9 cellular contexts compared by ENCODE assay signal in genomic region chr10:96512524-96512991, GRCh38. TPM values are rescaled to one million over a fixed set of nuclear protein-coding genes. Genes with fewer than 3 reads are reported as not detected.
DNase-seq lines count a peak whose midpoint lies in the region; TF ChIP-seq lines count a peak whose summit lies in the region.
"Had no signal": no experiment of that assay in that cellular context is flagged by ENCODE, and none has a peak within 500 bp of the region (broad histone marks: within the 10 kb centered on the region; RNA-seq: fewer than 3 reads in every experiment).

No MANE protein-coding gene starts in this region.

- no peaks in the 10 kb centered on the region for H3K79me2 ChIP-seq in SU-DHL-6 (ENCODE audit: insufficient read depth, low read length)

- H3K36me3 ChIP-seq in SU-DHL-6 (ENCODE audit: low read length) = no peaks in the 10 kb centered on the region

- peak overlapping the region; percentile 94 for H3K4me2 ChIP-seq in SU-DHL-6 (ENCODE audit: low read depth, low read length, poor library complexity, severe bottlenecking)

- no peak for TF ChIP-seq CTCF in SU-DHL-6 (IDR thresholded peaks at IDR 0.05; ENCODE audit: insufficient read depth, low read length, poor library complexity, severe bottlenecking)

- no peaks in the 10 kb centered on the region for H3K9me2 ChIP-seq in SU-DHL-6 (replicated peaks; ENCODE audit: insufficient read depth, low read length)

- no peak overlapping the region for H2AFZ ChIP-seq in SU-DHL-6 (ENCODE audit: low read depth, low read length, severe bottlenecking)

- no peak for TF ChIP-seq POLR2A in erythroblast (IDR thresholded peaks at IDR 0.05; ENCODE audit: low read length)

- peak overlapping the region; percentile 66 for H3K4me3 ChIP-seq in SU-DHL-6 (ENCODE audit: insufficient read depth, low read length, poor library complexity, severe bottlenecking)

- peaks cover 9% of the 10 kb centered on the region for H3F3A ChIP-seq in SU-DHL-6 (ENCODE audit: insufficient read depth)

- no peaks in the 10 kb centered on the region for H3K9me3 ChIP-seq in SU-DHL-6 (ENCODE audit: insufficient read depth, low read length)

- no peaks in the 10 kb centered on the region for H4K20me1 ChIP-seq in SU-DHL-6 (ENCODE audit: low read depth, low read length)

- no peak overlapping the region for H3K27ac ChIP-seq in SU-DHL-6 (ENCODE audit: low read depth, low read length)

- peak overlapping the region; percentile 54 for H3K9ac ChIP-seq in SU-DHL-6 (ENCODE audit: low read length)

- DNase-seq in NCI-H1105 treated with DMSO at 0.1 percent for 48 hours (lab: John Stamatoyannopoulos, UW) = peak; percentile 29
- DNase-seq in NCI-H1105 (lab: John Stamatoyannopoulos, UW) = no peak
- DNase-seq in erythroblast (lab: John Stamatoyannopoulos, UW) = peak; percentile 45 to 65
- DNase-seq in myocyte (ENCODE audit: low read depth) = peak; percentile 32
- no peak for DNase-seq in pons (ENCODE audit: low spot score)
- DNase-seq in GM19240 (ENCODE audit: insufficient read length, low spot score) = no peak
- DNase-seq in SKM-1 (lab: John Stamatoyannopoulos, UW; ENCODE audit: unreplicated experiment) = no peak

- 0 out of 2 replicates have a peak, but pooled peaks cover 2% of the 10 kb centered on the region for H3K27me3 ChIP-seq in SU-DHL-6 (ENCODE audit: low read length)

RNA-seq across cellular contexts. Expression of gene TLL2, which starts 1.2 kb away (rescaled TPM):
- total RNA-seq in myocyte = 0.45 and 0.57 TPM in 2 replicates
- polyA plus RNA-seq in myocyte (2012) = 0.33 TPM
- total RNA-seq: activated CD8-positive, alpha-beta memory T cell treated with anti-CD3 and anti-CD28 coated beads for 36 hours had no signal

Comparison
In these comparisons a context has a peak if more than half of its experiments do, and no peak if none do; other contexts are left out.
1. DNase-seq: peak in NCI-H1105 treated with DMSO at 0.1 percent for 48 hours (single experiment), erythroblast (2 of 2) and myocyte (single experiment); none in NCI-H1105 (single experiment), pons (single experiment), GM19240 (single experiment) and SKM-1 (single experiment).